8 cellular contexts compared by ENCODE assay signal in genomic region chr18:11937874-11938478, GRCh38. TPM values are rescaled to one million over a fixed set of nuclear protein-coding genes. Genes with fewer than 3 reads are reported as not detected.
DNase-seq lines count a peak whose midpoint lies in the region; ATAC-seq and TF ChIP-seq lines count a peak whose summit lies in the region.

No MANE protein-coding gene starts in this region.

- H3K27me3 ChIP-seq in DND-41 (ENCODE audit: insufficient read depth, low read length, poor library complexity) (no peaks in the 10 kb centered on the region), endodermal cell (ENCODE audit: control insufficient read depth, insufficient read depth, low read length, poor library complexity, severe bottlenecking) (no peaks in the 10 kb centered on the region)

- H3K27ac Mint-ChIP-seq in endodermal cell: no peak overlapping the region

- no peaks in the 10 kb centered on the region for H3K79me2 ChIP-seq in DND-41 (ENCODE audit: insufficient read depth, low read length)

- H3K36me3 ChIP-seq in DND-41 (ENCODE audit: insufficient read depth, low read length) (no peaks in the 10 kb centered on the region), endodermal cell (ENCODE audit: control insufficient read depth, insufficient read depth, low read length) (no peaks in the 10 kb centered on the region)

- 27% methylated on average over 4 of the region's 4 CpGs; no CpG with 5 or more reads in 1 of the 2 experiments for WGBS in endodermal cell (ENCODE audit: insufficient coverage in 1 of 2, insufficient read length in 1 of 2), 2 experiments

- DNase-seq in DND-41: peak; percentile 70
- peak; percentile 96 for DNase-seq in HT-29 (ENCODE audit: low spot score)
- peak; percentile 22 for DNase-seq in NOMO-1 treated with dmso at 0.1 percent for 144 hours (lab: John Stamatoyannopoulos, UW; ENCODE audit: unreplicated experiment)
- peak; percentile 53 to 60 for DNase-seq in activated CD8-positive, alpha-beta memory T cell treated with anti-CD3 and anti-CD28 coated beads for 4 hours (ENCODE audit: low read depth in 2 of 2)
- peak; percentile 91 for DNase-seq in endodermal cell
- peak; percentile 80 for DNase-seq in midbrain (lab: John Stamatoyannopoulos, UW)
- peak; percentile 52 to 59 for DNase-seq in stimulated activated CD8-positive, alpha-beta memory T cell treated with anti-CD3 and anti-CD28 coated beads, Interleukin-4, amount 100 ng/mL, for 1 hour (ENCODE audit: low read depth in 2 of 2, low spot score in 1 of 2)

- no peak overlapping the region for H2AFZ ChIP-seq in DND-41 (ENCODE audit: low read depth, low read length)

- H3K9me3 Mint-ChIP-seq in endodermal cell: no peaks in the 10 kb centered on the region

- H3K4me3 ChIP-seq in DND-41 (ENCODE audit: low read depth in 1 of 2, low read length in 2 of 2): no peak overlapping the region
- no peak overlapping the region for H3K4me3 ChIP-seq in endodermal cell (ENCODE audit: low read length)

- ATAC-seq in DND-41 (ENCODE audit: insufficient read depth, low read depth) (peak; percentile 83), GM21367 (IDR thresholded peaks at IDR 0.05; ENCODE audit: unreplicated experiment) (no peak)

- H3K9ac ChIP-seq in DND-41 (ENCODE audit: low read depth, low read length) (no peak overlapping the region), endodermal cell (ENCODE audit: extremely low read depth, low read length, poor library complexity, severe bottlenecking) (no peak overlapping the region)

- H3K4me1 Mint-ChIP-seq in endodermal cell: peaks cover 4% of the 10 kb centered on the region

- no peak overlapping the region for H3K4me2 ChIP-seq in DND-41 (ENCODE audit: insufficient read depth, low read length)

- no peaks in the 10 kb centered on the region for H3K27me3 Mint-ChIP-seq in endodermal cell (ENCODE audit: insufficient read depth)

- no peak overlapping the region for H3K4me3 Mint-ChIP-seq in endodermal cell

- H3K27ac ChIP-seq in DND-41 (ENCODE audit: low read length): no peak overlapping the region
- H3K27ac ChIP-seq in endodermal cell (ENCODE audit: low read depth, low read length): no peak overlapping the region

- H3K36me3 Mint-ChIP-seq in endodermal cell (ENCODE audit: low read depth): no peaks in the 10 kb centered on the region

- H4K20me1 ChIP-seq in DND-41 (ENCODE audit: insufficient read depth, low read length): no peaks in the 10 kb centered on the region

- no peaks in the 10 kb centered on the region for H3K9me3 ChIP-seq in DND-41 (ENCODE audit: insufficient read depth, low read length, severe bottlenecking)
- no peaks in the 10 kb centered on the region for H3K9me3 ChIP-seq in endodermal cell (ENCODE audit: control insufficient read depth, low read length)

- TF ChIP-seq CTCF in DND-41 (IDR thresholded peaks at IDR 0.05; ENCODE audit: borderline replicate concordance, extremely low read depth, low read length, poor library complexity, severe bottlenecking): peak; percentile 84
- TF ChIP-seq CTCF in endodermal cell (conservative IDR thresholded peaks at IDR 0.05): peak; percentile 94

- H3K4me1 ChIP-seq in DND-41 (ENCODE audit: insufficient read depth, low read length): no peaks in the 10 kb centered on the region
- no peaks in the 10 kb centered on the region for H3K4me1 ChIP-seq in endodermal cell (ENCODE audit: control insufficient read depth, insufficient read depth, low read length)

RNA-seq across cellular contexts. Expression of gene MPPE1, which starts 29.9 kb away (rescaled TPM):
- 19.0 and 21.5 TPM in 2 replicates for total RNA-seq in HT-29 (2014; rRNA removed; shearing (Covaris generic))
- total RNA-seq in endodermal cell: 10 to 100 TPM; 27.3 to 33.5 TPM
- polyA plus RNA-seq in endodermal cell (2013, experiment 1 of 2): 19.5 TPM
- polyA plus RNA-seq in endodermal cell (2013, experiment 2 of 2): 14.6 TPM

RNA-seq across cellular contexts. Expression of gene IMPA2, which starts 43.3 kb away (rescaled TPM):
- 88.6 and 89.2 TPM in 2 replicates for total RNA-seq in HT-29 (2014; rRNA removed; shearing (Covaris generic))
- 10 to 100 TPM; 68.0 to 88.9 TPM for total RNA-seq in endodermal cell
- polyA plus RNA-seq in endodermal cell (2013, experiment 1 of 2): 62.2 TPM
- 51.6 TPM for polyA plus RNA-seq in endodermal cell (2013, experiment 2 of 2)

Comparison
In these comparisons a context has a peak if more than half of its experiments do, and no peak if none do; other contexts are left out.
1. DNase-seq: peak in every context shown above with its lines; median percentile 96 in HT-29; 91 in endodermal cell; 80 in midbrain; 70 in DND-41; 56 in activated CD8-positive, alpha-beta memory T cell treated with anti-CD3 and anti-CD28 coated beads for 4 hours; 56 in stimulated activated CD8-positive, alpha-beta memory T cell treated with anti-CD3 and anti-CD28 coated beads, Interleukin-4, amount 100 ng/mL, for 1 hour; 22 in NOMO-1 treated with dmso at 0.1 percent for 144 hours.